9 cellular contexts compared by ENCODE assay signal in the genomic region with DNA sequence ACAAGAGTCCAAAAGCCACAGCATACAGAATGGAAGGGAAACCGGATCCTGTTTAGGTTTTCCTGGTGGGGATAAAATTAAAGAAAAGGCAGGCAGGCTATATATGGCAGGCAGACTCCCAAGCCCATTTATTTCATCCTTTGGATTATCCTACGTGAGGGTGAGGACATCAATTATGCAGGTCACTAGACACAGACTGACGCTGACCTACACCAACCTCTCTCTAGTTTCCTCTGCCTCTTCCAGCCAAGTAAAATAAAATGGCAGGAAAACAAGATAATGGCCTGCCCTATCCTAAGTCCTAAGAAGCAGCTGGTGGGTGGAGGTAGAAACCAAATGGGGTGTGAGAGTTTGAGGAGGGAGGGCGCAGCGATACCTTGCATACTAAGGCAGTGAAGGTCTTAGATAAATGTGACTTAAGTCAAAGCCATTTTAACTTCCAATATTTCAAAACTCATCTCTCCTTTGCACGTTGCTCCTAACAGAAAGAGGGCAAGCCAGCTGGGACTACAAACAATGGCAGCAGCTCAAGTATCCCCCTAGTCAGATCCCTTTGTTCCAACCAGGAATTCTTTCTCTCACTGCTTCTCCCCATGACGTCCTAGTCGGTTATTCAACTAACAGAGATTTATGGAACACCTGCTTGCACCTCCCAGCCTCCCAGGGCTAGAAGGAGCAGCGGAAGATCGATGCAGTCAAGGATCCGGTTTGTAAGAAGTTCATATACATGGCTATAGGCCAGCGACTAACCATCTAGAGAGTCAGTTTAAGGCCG.
DNase-seq lines count a peak whose midpoint lies in the region; ATAC-seq lines count a peak whose summit lies in the region.
"Had no signal": no experiment of that assay in that cellular context is flagged by ENCODE, and none has a peak within 500 bp of the region (broad histone marks: within the 10 kb centered on the region; RNA-seq: fewer than 3 reads in every experiment).

No MANE protein-coding gene starts in this region.

- H3K4me3 ChIP-seq in CD4-positive, CD25-positive, alpha-beta regulatory T cell (ENCODE audit: low read depth, low read length): no peak overlapping the region
- H3K4me3 ChIP-seq in muscle layer of duodenum (ENCODE audit: low read depth in 1 of 2, low read length in 2 of 2): no peak overlapping the region

- no peak overlapping the region for H3K27ac ChIP-seq in CD4-positive, CD25-positive, alpha-beta regulatory T cell (ENCODE audit: insufficient read depth, low read length, poor library complexity, severe bottlenecking)
- peak overlapping the region; percentile 58 for H3K27ac ChIP-seq in cingulate gyrus (ENCODE audit: low read depth, low read length)
- H3K27ac ChIP-seq in muscle layer of duodenum (ENCODE audit: low read length): peak overlapping the region; percentile 11

- peaks cover 89% of the 10 kb centered on the region for H3K36me3 ChIP-seq in CD4-positive, CD25-positive, alpha-beta regulatory T cell (ENCODE audit: control insufficient read depth, insufficient read depth, low read length)
- H3K36me3 ChIP-seq in muscle layer of duodenum (ENCODE audit: control insufficient read depth in 1 of 2, insufficient read depth in 2 of 2, low read length in 2 of 2): peaks cover 36 to 45% of the 10 kb centered on the region in 2 donors

- no peak for DNase-seq in CD4-positive, CD25-positive, alpha-beta regulatory T cell
- DNase-seq in NCI-H2107 (lab: John Stamatoyannopoulos, UW) (peak; percentile 33), A172 (ENCODE audit: low spot score) (no peak)
- DNase-seq: activated CD4-positive, alpha-beta T cell treated with anti-CD3 and anti-CD28 coated beads, Interleukin-2, amount 10 ng/mL, durations not matched to agents 7 days and 5 days had no signal

- no peaks in the 10 kb centered on the region for H3K27me3 ChIP-seq in CD4-positive, CD25-positive, alpha-beta regulatory T cell (ENCODE audit: control insufficient read depth, insufficient read depth, low read length)
- H3K27me3 ChIP-seq in muscle layer of duodenum (ENCODE audit: low read depth, low read length): no peaks in the 10 kb centered on the region

- no peak overlapping the region for H3K4me3 Mint-ChIP-seq in CD4-positive, CD25-positive, alpha-beta regulatory T cell
- H3K4me3 Mint-ChIP-seq: activated CD4-positive, alpha-beta T cell treated with anti-CD3 and anti-CD28 coated beads, Interleukin-2, amount 10 ng/mL, durations not matched to agents 7 days and 5 days had no signal

- no peak for ATAC-seq in CD4-positive, CD25-positive, alpha-beta regulatory T cell (ENCODE audit: low read depth in 2 of 2)
- ATAC-seq in GM21717 (IDR thresholded peaks at IDR 0.05; ENCODE audit: unreplicated experiment): no peak
- no peak for ATAC-seq in GM21515 (IDR thresholded peaks at IDR 0.05; ENCODE audit: unreplicated experiment)
- no peak for ATAC-seq in HG02610 (IDR thresholded peaks at IDR 0.05; ENCODE audit: unreplicated experiment)

- H3K27ac Mint-ChIP-seq in CD4-positive, CD25-positive, alpha-beta regulatory T cell: peak overlapping the region in 2 of 3 donors; percentile 37 to 85
- H3K27ac Mint-ChIP-seq: activated CD4-positive, alpha-beta T cell treated with anti-CD3 and anti-CD28 coated beads, Interleukin-2, amount 10 ng/mL, durations not matched to agents 7 days and 5 days had no signal

- H3K4me1 Mint-ChIP-seq in CD4-positive, CD25-positive, alpha-beta regulatory T cell: peaks cover 5 to 26% (median 20%) of the 10 kb centered on the region in 4 donors

- peaks cover 1% of the 10 kb centered on the region for H3K4me1 ChIP-seq in CD4-positive, CD25-positive, alpha-beta regulatory T cell (ENCODE audit: control insufficient read depth, insufficient read depth, low read length, poor library complexity, severe bottlenecking)
- peaks cover 0 to 9% of the 10 kb centered on the region in 2 donors for H3K4me1 ChIP-seq in muscle layer of duodenum (ENCODE audit: control insufficient read depth in 1 of 2, insufficient read depth in 2 of 2, low read length in 2 of 2)

- H3K27me3 Mint-ChIP-seq in CD4-positive, CD25-positive, alpha-beta regulatory T cell: no peaks in the 10 kb centered on the region
- H3K27me3 Mint-ChIP-seq: activated CD4-positive, alpha-beta T cell treated with anti-CD3 and anti-CD28 coated beads, Interleukin-2, amount 10 ng/mL, durations not matched to agents 7 days and 5 days had no signal

- no peaks in the 10 kb centered on the region for H3K9me3 ChIP-seq in CD4-positive, CD25-positive, alpha-beta regulatory T cell (ENCODE audit: control insufficient read depth in 2 of 2, low read length in 2 of 2)
- no peaks in the 10 kb centered on the region for H3K9me3 ChIP-seq in muscle layer of duodenum (ENCODE audit: control insufficient read depth in 1 of 2, low read length in 2 of 2)

- no peaks in the 10 kb centered on the region for H3K9me3 Mint-ChIP-seq in CD4-positive, CD25-positive, alpha-beta regulatory T cell
- H3K9me3 Mint-ChIP-seq: activated CD4-positive, alpha-beta T cell treated with anti-CD3 and anti-CD28 coated beads, Interleukin-2, amount 10 ng/mL, durations not matched to agents 7 days and 5 days had no signal

- peaks cover 65% of the 10 kb centered on the region for H3K36me3 Mint-ChIP-seq in CD4-positive, CD25-positive, alpha-beta regulatory T cell
